In genomic region chr9:24059651-24060050, GRCh38 we compare ENCODE assay signal across 7 cellular contexts.
"Had no signal": no experiment of that assay in that cellular context is flagged by ENCODE, and none has a peak within 500 bp of the region (broad histone marks: within the 10 kb centered on the region; RNA-seq: fewer than 3 reads in every experiment).

No MANE protein-coding gene starts in this region.

- H3K4me2 ChIP-seq: KMS-11 had no signal

- H2AFZ ChIP-seq: GM23248 had no signal

- H3K27ac ChIP-seq: GM23248, HL-60, KMS-11 had no signal

- DNase-seq: GM23248, H9, HCEC 1CT, KBM-7 had no signal

- H3K4me3 ChIP-seq: GM23248 had no signal

- H3K9ac ChIP-seq: GM23248, KMS-11 had no signal

- ATAC-seq: HepG2 had no signal
